ENCODE assay signal across 9 cellular contexts in the genomic region with DNA sequence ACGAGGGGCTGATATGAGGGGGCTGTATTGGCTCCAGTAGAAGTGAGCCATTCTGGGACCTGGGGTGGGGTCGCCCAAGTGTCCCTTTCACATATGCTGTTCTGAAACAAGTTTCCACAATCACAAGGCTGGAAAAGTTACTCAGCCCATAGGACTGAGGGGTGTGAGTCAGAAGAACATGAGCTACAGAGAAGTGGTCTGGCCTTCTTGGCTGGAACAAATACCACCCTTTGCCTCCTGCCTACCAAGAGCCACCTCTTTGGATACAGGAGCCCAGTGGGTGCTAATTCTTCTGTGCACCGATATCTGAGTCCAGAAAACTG. TPM values are rescaled to one million over a fixed set of nuclear protein-coding genes. Genes with fewer than 3 reads are reported as not detected.
DNase-seq lines count a peak whose midpoint lies in the region; ATAC-seq and TF ChIP-seq lines count a peak whose summit lies in the region.
"Had no signal": no experiment of that assay in that cellular context is flagged by ENCODE, and none has a peak within 500 bp of the region (broad histone marks: within the 10 kb centered on the region; RNA-seq: fewer than 3 reads in every experiment).

No MANE protein-coding gene starts in this region.

- no peak overlapping the region for H2AFZ ChIP-seq in OCI-LY3 (ENCODE audit: low read depth, low read length)

- ATAC-seq in GM18498 (IDR thresholded peaks at IDR 0.05; ENCODE audit: unreplicated experiment): no peak

- H3K27ac ChIP-seq in OCI-LY3 (ENCODE audit: low read length): no peak overlapping the region
- no peak overlapping the region for H3K27ac ChIP-seq in effector memory CD4-positive, alpha-beta T cell (ENCODE audit: insufficient read depth, low read length, poor library complexity, severe bottlenecking)

- no peaks in the 10 kb centered on the region for H3K27me3 ChIP-seq in OCI-LY3 (ENCODE audit: low read depth, low read length)
- no peaks in the 10 kb centered on the region for H3K27me3 ChIP-seq in effector memory CD4-positive, alpha-beta T cell (replicated peaks; ENCODE audit: control insufficient read depth, insufficient read depth, low read length, poor library complexity, severe bottlenecking)

- no peak overlapping the region for H3K9ac ChIP-seq in OCI-LY3 (ENCODE audit: low read length)

- TF ChIP-seq CTCF in OCI-LY3 (IDR thresholded peaks at IDR 0.05; ENCODE audit: low read depth, low read length) (no peak), epithelial cell of proximal tubule (conservative IDR thresholded peaks at IDR 0.05; ENCODE audit: low read depth, low read length) (no peak), GM10248 (IDR thresholded peaks at IDR 0.05; ENCODE audit: control extremely low read depth, extremely low read depth, low read depth, missing control alignments) (no peak)

- POLR2A ChIA-PET in GM10248 (lab: Yijun Ruan, JAX): interaction anchor here (0.7 to 1.5 kb wide), 3 partner anchors 22 to 64 kb away, joined by 3 to 15 read pairs (median 9); no protein-coding TSS in a partner anchor

- no peaks in the 10 kb centered on the region for H3K36me3 ChIP-seq in OCI-LY3 (replicated peaks; ENCODE audit: low read depth, low read length)
- no peaks in the 10 kb centered on the region for H3K36me3 ChIP-seq in effector memory CD4-positive, alpha-beta T cell (ENCODE audit: control insufficient read depth, insufficient read depth, low read length)

- no peaks in the 10 kb centered on the region for H4K20me1 ChIP-seq in OCI-LY3 (ENCODE audit: insufficient read depth, low read length)

- peaks cover 8% of the 10 kb centered on the region for H3K4me1 ChIP-seq in OCI-LY3 (ENCODE audit: low read length)
- H3K4me1 ChIP-seq in effector memory CD4-positive, alpha-beta T cell (ENCODE audit: control insufficient read depth, insufficient read depth, low read length, poor library complexity, severe bottlenecking): peaks cover 5% of the 10 kb centered on the region

- H3K79me2 ChIP-seq in OCI-LY3 (ENCODE audit: low read length): no peaks in the 10 kb centered on the region

- H3K4me2 ChIP-seq in OCI-LY3 (ENCODE audit: low read length): 0 out of 2 replicates have a peak overlapping the region, but pooled peaks have one; percentile 90

- DNase-seq in Caki2 (ENCODE audit: low read depth): peak; percentile 34
- peak; percentile 40 for DNase-seq in epithelial cell of proximal tubule (ENCODE audit: low read depth)
- DNase-seq in renal cortical epithelial cell (ENCODE audit: low read depth): peak; percentile 63
- no peak for DNase-seq in GM10248 (ENCODE audit: extremely low spot score)
- no peak for DNase-seq in effector memory CD4-positive, alpha-beta T cell
- DNase-seq in activated CD8-positive, alpha-beta memory T cell treated with anti-CD3 and anti-CD28 coated beads, Interleukin-2, amount 50 U/mL, for 4 hours: no peak
- DNase-seq: nephron progenitor cell had no signal

- no peaks in the 10 kb centered on the region for H3K9me3 ChIP-seq in OCI-LY3 (ENCODE audit: insufficient read depth, low read length)
- H3K9me3 ChIP-seq in effector memory CD4-positive, alpha-beta T cell (ENCODE audit: control insufficient read depth, low read length): no peaks in the 10 kb centered on the region

- in situ Hi-C loops in Caki2 (cut with HindIII; ENCODE audit: low pct_unique_long_range_greater_than_20kb, low sequenced_read_pairs): no loop called here

- CTCF ChIA-PET in GM10248 (lab: Yijun Ruan, JAX): interaction anchor here (0.9 to 4.6 kb wide), 18 partner anchors 9 to 169 kb away, joined by 3 to 42 read pairs (median 4); a partner anchor contains a TSS

- H3K4me3 ChIP-seq in OCI-LY3 (ENCODE audit: low read length) (0 out of 2 replicates have a peak overlapping the region, but pooled peaks have one; percentile 80), epithelial cell of proximal tubule (ENCODE audit: low read depth, low read length) (no peak overlapping the region)
- no peak overlapping the region for H3K4me3 ChIP-seq in effector memory CD4-positive, alpha-beta T cell (ENCODE audit: insufficient read depth, low read depth, low read length, poor library complexity, severe bottlenecking)

RNA-seq across cellular contexts. Expression of a gene that starts 42.4 kb away (rescaled TPM):
- 2.7 and 6.2 TPM in 2 replicates for total RNA-seq in Caki2 (2014; rRNA removed; shearing (Covaris generic); ENCODE audit: low replicate concordance)
- 10.6 and 10.7 TPM in 2 replicates for total RNA-seq in epithelial cell of proximal tubule
- total RNA-seq in renal cortical epithelial cell: 3.8 and 10.0 TPM in 2 replicates

Comparison
In these comparisons a context has a peak if more than half of its experiments do, and no peak if none do; other contexts are left out.
1. DNase-seq: peak in Caki2 (single experiment), epithelial cell of proximal tubule (single experiment) and renal cortical epithelial cell (single experiment); none in GM10248 (single experiment), effector memory CD4-positive, alpha-beta T cell (0 of 3) and activated CD8-positive, alpha-beta memory T cell treated with anti-CD3 and anti-CD28 coated beads, Interleukin-2, amount 50 U/mL, for 4 hours (single experiment).